ENCODE assay signal across 19 cellular contexts in genomic region chr19:39951065-39951650, GRCh38. TPM values are rescaled to one million over a fixed set of nuclear protein-coding genes. Genes with fewer than 3 reads are reported as not detected.
A peak's percentile ranks its signal among the peaks of the same experiment; 100 is the strongest.
DNase-seq lines count a peak whose midpoint lies in the region; ATAC-seq and TF ChIP-seq lines count a peak whose summit lies in the region.
"Had no signal": no experiment of that assay in that cellular context is flagged by ENCODE, and none has a peak within 500 bp of the region (broad histone marks: within the 10 kb centered on the region; RNA-seq: fewer than 3 reads in every experiment).

No MANE protein-coding gene starts in this region.

- H3K4me1 Mint-ChIP-seq in activated CD4-positive, alpha-beta memory T cell treated with anti-CD3 and anti-CD28 coated beads for 36 hours (ENCODE audit: low read depth) = peaks cover 74% of the 10 kb centered on the region
- H3K4me1 Mint-ChIP-seq in activated CD4-positive, alpha-beta memory T cell treated with anti-CD3 and anti-CD28 coated beads, Interleukin-2, amount 10 ng/mL, durations not matched to agents 7 days and 5 days = peaks cover 34% of the 10 kb centered on the region
- H3K4me1 Mint-ChIP-seq in activated B cell treated with CpG ODN at 0.5 μM for 24 hours = peaks cover 78% of the 10 kb centered on the region
- H3K4me1 Mint-ChIP-seq in stimulated activated naive CD8-positive, alpha-beta T cell treated with anti-CD3 and anti-CD28 coated beads, Interleukin-15, Interleukin-2, amounts not matched to agents 100 ng/mL and 50 ng/mL, for 24 hours (ENCODE audit: low read depth) = peaks cover 87% of the 10 kb centered on the region

- no peak overlapping the region for H3K4me3 ChIP-seq in effector memory CD4-positive, alpha-beta T cell (ENCODE audit: insufficient read depth, low read depth, low read length, poor library complexity, severe bottlenecking)
- H3K4me3 ChIP-seq: body of pancreas, esophagus squamous epithelium, sigmoid colon, upper lobe of left lung had no signal

- no peaks in the 10 kb centered on the region for H3K27me3 Mint-ChIP-seq in activated CD4-positive, alpha-beta memory T cell treated with anti-CD3 and anti-CD28 coated beads for 36 hours
- H3K27me3 Mint-ChIP-seq in activated CD4-positive, alpha-beta memory T cell treated with anti-CD3 and anti-CD28 coated beads, Interleukin-2, amount 10 ng/mL, durations not matched to agents 7 days and 5 days = no peaks in the 10 kb centered on the region
- H3K27me3 Mint-ChIP-seq in activated B cell treated with CpG ODN at 0.5 μM for 24 hours = no peaks in the 10 kb centered on the region
- H3K27me3 Mint-ChIP-seq in stimulated activated naive CD8-positive, alpha-beta T cell treated with anti-CD3 and anti-CD28 coated beads, Interleukin-15, Interleukin-2, amounts not matched to agents 100 ng/mL and 50 ng/mL, for 24 hours = no peaks in the 10 kb centered on the region

- CTCF ChIA-PET in activated CD4-positive, alpha-beta memory T cell treated with anti-CD3 and anti-CD28 coated beads for 36 hours (lab: Charles Lee) = interaction anchor here (0.6 to 1.2 kb wide), 3 partner anchors 13 to 483 kb away, joined by 3 to 6 read pairs (median 4); partner anchors contain the start of gene PSMC4
- CTCF ChIA-PET in activated CD4-positive, alpha-beta memory T cell treated with anti-CD3 and anti-CD28 coated beads, Interleukin-2, amount 10 ng/mL, durations not matched to agents 7 days and 5 days (lab: Charles Lee) = interaction anchor here (1.0 to 1.3 kb wide), 2 partner anchors 9 to 20 kb away, joined by 3 to 7 read pairs; partner anchors contain the start of gene PSMC4
- CTCF ChIA-PET in activated B cell treated with CpG ODN at 0.5 μM for 24 hours (lab: Charles Lee) = interaction anchor here (1.8 kb wide), 1 partner anchor 19 kb away, joined by 15 read pairs; the partner anchor contains the start of gene PSMC4

- H3K27ac Mint-ChIP-seq in activated CD4-positive, alpha-beta memory T cell treated with anti-CD3 and anti-CD28 coated beads for 36 hours = peak overlapping the region; percentile 89
- no peak overlapping the region for H3K27ac Mint-ChIP-seq in activated CD4-positive, alpha-beta memory T cell treated with anti-CD3 and anti-CD28 coated beads, Interleukin-2, amount 10 ng/mL, durations not matched to agents 7 days and 5 days
- H3K27ac Mint-ChIP-seq in activated B cell treated with CpG ODN at 0.5 μM for 24 hours = peak overlapping the region; percentile 93
- peak overlapping the region; percentile 88 for H3K27ac Mint-ChIP-seq in stimulated activated naive CD8-positive, alpha-beta T cell treated with anti-CD3 and anti-CD28 coated beads, Interleukin-15, Interleukin-2, amounts not matched to agents 100 ng/mL and 50 ng/mL, for 24 hours

- H3K9me3 Mint-ChIP-seq in activated CD4-positive, alpha-beta memory T cell treated with anti-CD3 and anti-CD28 coated beads for 36 hours = no peaks in the 10 kb centered on the region
- peaks cover 7% of the 10 kb centered on the region for H3K9me3 Mint-ChIP-seq in activated CD4-positive, alpha-beta memory T cell treated with anti-CD3 and anti-CD28 coated beads, Interleukin-2, amount 10 ng/mL, durations not matched to agents 7 days and 5 days
- H3K9me3 Mint-ChIP-seq in activated B cell treated with CpG ODN at 0.5 μM for 24 hours = peaks cover 2% of the 10 kb centered on the region
- H3K9me3 Mint-ChIP-seq in stimulated activated naive CD8-positive, alpha-beta T cell treated with anti-CD3 and anti-CD28 coated beads, Interleukin-15, Interleukin-2, amounts not matched to agents 100 ng/mL and 50 ng/mL, for 24 hours = peaks cover 3% of the 10 kb centered on the region

- H3K4me3 Mint-ChIP-seq in activated CD4-positive, alpha-beta memory T cell treated with anti-CD3 and anti-CD28 coated beads for 36 hours = no peak overlapping the region
- no peak overlapping the region for H3K4me3 Mint-ChIP-seq in activated CD4-positive, alpha-beta memory T cell treated with anti-CD3 and anti-CD28 coated beads, Interleukin-2, amount 10 ng/mL, durations not matched to agents 7 days and 5 days
- no peak overlapping the region for H3K4me3 Mint-ChIP-seq in activated B cell treated with CpG ODN at 0.5 μM for 24 hours
- H3K4me3 Mint-ChIP-seq in stimulated activated naive CD8-positive, alpha-beta T cell treated with anti-CD3 and anti-CD28 coated beads, Interleukin-15, Interleukin-2, amounts not matched to agents 100 ng/mL and 50 ng/mL, for 24 hours = peak overlapping the region; percentile 63
- H3K4me3 Mint-ChIP-seq: H9 had no signal

- H3K27ac ChIP-seq in effector memory CD4-positive, alpha-beta T cell (ENCODE audit: insufficient read depth, low read length, poor library complexity, severe bottlenecking) = peak overlapping the region; percentile 75
- H3K27ac ChIP-seq: body of pancreas, sigmoid colon, upper lobe of left lung, WERI-Rb-1 had no signal

- peaks cover 13% of the 10 kb centered on the region for H3K36me3 Mint-ChIP-seq in activated CD4-positive, alpha-beta memory T cell treated with anti-CD3 and anti-CD28 coated beads for 36 hours
- H3K36me3 Mint-ChIP-seq in activated CD4-positive, alpha-beta memory T cell treated with anti-CD3 and anti-CD28 coated beads, Interleukin-2, amount 10 ng/mL, durations not matched to agents 7 days and 5 days (ENCODE audit: low read depth) = peaks cover 5% of the 10 kb centered on the region
- peaks cover 5% of the 10 kb centered on the region for H3K36me3 Mint-ChIP-seq in activated B cell treated with CpG ODN at 0.5 μM for 24 hours (ENCODE audit: low read depth)
- peaks cover 9% of the 10 kb centered on the region for H3K36me3 Mint-ChIP-seq in stimulated activated naive CD8-positive, alpha-beta T cell treated with anti-CD3 and anti-CD28 coated beads, Interleukin-15, Interleukin-2, amounts not matched to agents 100 ng/mL and 50 ng/mL, for 24 hours (ENCODE audit: low read depth)

- no peak for ATAC-seq in activated B cell treated with CpG ODN at 0.5 μM for 24 hours (ENCODE audit: low read depth)
- ATAC-seq in GM19351 (IDR thresholded peaks at IDR 0.05; ENCODE audit: unreplicated experiment) = no peak
- ATAC-seq: body of pancreas, HepG2 had no signal

- intact Hi-C loops in activated CD4-positive, alpha-beta memory T cell treated with anti-CD3 and anti-CD28 coated beads for 36 hours (cut with micrococcal nuclease) = no loop called here
- intact Hi-C loops in activated B cell treated with CpG ODN at 0.5 μM for 24 hours (cut with micrococcal nuclease) = loop anchor here (5.0 kb wide), 1 partner anchor 44 kb away; no protein-coding TSS in a partner anchor

- H3K4me1 ChIP-seq in effector memory CD4-positive, alpha-beta T cell (ENCODE audit: control insufficient read depth, insufficient read depth, low read length, poor library complexity, severe bottlenecking) = peaks cover 55% of the 10 kb centered on the region
- H3K4me1 ChIP-seq: body of pancreas, sigmoid colon had no signal

- no peak for TF ChIP-seq CTCF in activated B cell treated with CpG ODN at 0.5 μM for 24 hours (IDR thresholded peaks at IDR 0.05)

- no peaks in the 10 kb centered on the region for H3K27me3 ChIP-seq in effector memory CD4-positive, alpha-beta T cell (replicated peaks; ENCODE audit: control insufficient read depth, insufficient read depth, low read length, poor library complexity, severe bottlenecking)
- H3K27me3 ChIP-seq: body of pancreas, upper lobe of left lung had no signal

- no peaks in the 10 kb centered on the region for H3K36me3 ChIP-seq in effector memory CD4-positive, alpha-beta T cell (ENCODE audit: control insufficient read depth, insufficient read depth, low read length)
- H3K36me3 ChIP-seq: esophagus squamous epithelium, sigmoid colon, upper lobe of left lung, WERI-Rb-1 had no signal

- POLR2A ChIA-PET in activated CD4-positive, alpha-beta memory T cell treated with anti-CD3 and anti-CD28 coated beads for 36 hours (lab: Charles Lee) = interaction anchor here (1.5 kb wide), 1 partner anchor 19 kb away, joined by 5 read pairs; the partner anchor contains the start of gene PSMC4
- POLR2A ChIA-PET in activated CD4-positive, alpha-beta memory T cell treated with anti-CD3 and anti-CD28 coated beads, Interleukin-2, amount 10 ng/mL, durations not matched to agents 7 days and 5 days (lab: Charles Lee) = interaction anchor here (0.9 to 1.3 kb wide), 3 partner anchors 15 to 46 kb away, joined by 3 read pairs; no protein-coding TSS in a partner anchor
- POLR2A ChIA-PET in activated B cell treated with CpG ODN at 0.5 μM for 24 hours (lab: Charles Lee) = interaction anchor here (0.6 to 1.2 kb wide), 2 partner anchors 20 to 30 kb away, joined by 4 to 8 read pairs; partner anchors contain the start of gene PSMC4

- DNase-seq in activated CD4-positive, alpha-beta memory T cell treated with anti-CD3 and anti-CD28 coated beads for 36 hours = no peak
- no peak for DNase-seq in activated CD4-positive, alpha-beta memory T cell treated with anti-CD3 and anti-CD28 coated beads, Interleukin-2, amount 10 ng/mL, durations not matched to agents 7 days and 5 days
- DNase-seq in activated B cell treated with CpG ODN at 0.5 μM for 24 hours (no peak), activated gamma-delta T cell treated with Interleukin-2 at 50 U/mL for 16 hours (no peak), COLO668 (lab: John Stamatoyannopoulos, UW; ENCODE audit: unreplicated experiment) (no peak)
- DNase-seq in effector memory CD4-positive, alpha-beta T cell = no peak
- DNase-seq: body of pancreas; esophagus squamous epithelium; H9; NCI-H2081; NCI-H524 treated with DMSO at 0.1 percent for 48 hours; occipital lobe; stimulated activated CD4-positive, alpha-beta T cell treated with anti-CD3 and anti-CD28 coated beads, Interleukin-4, amount 100 ng/mL, for 1 hour; upper lobe of left lung; WERI-Rb-1 had no signal

- H3K9me3 ChIP-seq in effector memory CD4-positive, alpha-beta T cell (ENCODE audit: control insufficient read depth, low read length) = no peaks in the 10 kb centered on the region
- H3K9me3 ChIP-seq: body of pancreas, esophagus squamous epithelium, sigmoid colon, upper lobe of left lung had no signal

RNA-seq across cellular contexts. Expression of gene FCGBP, which starts 16.7 kb away (rescaled TPM):
- 1 to 10 TPM; 3.6 TPM for total RNA-seq in activated CD4-positive, alpha-beta memory T cell treated with anti-CD3 and anti-CD28 coated beads for 36 hours
- total RNA-seq in activated CD4-positive, alpha-beta memory T cell treated with anti-CD3 and anti-CD28 coated beads, Interleukin-2, amount 10 ng/mL, durations not matched to agents 7 days and 5 days = 1 to 10 TPM in 1 of 2 experiments, under 1 TPM in 1; 0.65 to 1.4 TPM
- total RNA-seq in activated B cell treated with CpG ODN at 0.5 μM for 24 hours = 5.8 and 6.1 TPM in 2 replicates

RNA-seq across cellular contexts. Expression of gene PSMC4, which starts 19.8 kb away (rescaled TPM):
- 100 to 1,000 TPM; 105 to 107 TPM for total RNA-seq in activated CD4-positive, alpha-beta memory T cell treated with anti-CD3 and anti-CD28 coated beads for 36 hours
- total RNA-seq in activated CD4-positive, alpha-beta memory T cell treated with anti-CD3 and anti-CD28 coated beads, Interleukin-2, amount 10 ng/mL, durations not matched to agents 7 days and 5 days = 10 to 100 TPM; 96.4 to 97.6 TPM
- 109 and 115 TPM in 2 replicates for total RNA-seq in activated B cell treated with CpG ODN at 0.5 μM for 24 hours

RNA-seq across cellular contexts. Expression of gene ZNF546, which starts 45.7 kb away (rescaled TPM):
- total RNA-seq in activated CD4-positive, alpha-beta memory T cell treated with anti-CD3 and anti-CD28 coated beads for 36 hours = 1 to 10 TPM; 4.2 to 5.5 TPM
- 1 to 10 TPM; 6.3 to 7.5 TPM for total RNA-seq in activated CD4-positive, alpha-beta memory T cell treated with anti-CD3 and anti-CD28 coated beads, Interleukin-2, amount 10 ng/mL, durations not matched to agents 7 days and 5 days
- 5.8 and 11.6 TPM in 2 replicates for total RNA-seq in activated B cell treated with CpG ODN at 0.5 μM for 24 hours
